Comparison of ENCODE assay signal across 11 cellular contexts in genomic region chr12:21509768-21510167, GRCh38. TPM values are rescaled to one million over a fixed set of nuclear protein-coding genes. Genes with fewer than 3 reads are reported as not detected.
DNase-seq lines count a peak whose midpoint lies in the region; ATAC-seq, FAIRE-seq and TF ChIP-seq lines count a peak whose summit lies in the region.
"Had no signal": no experiment of that assay in that cellular context is flagged by ENCODE, and none has a peak within 500 bp of the region (broad histone marks: within the 10 kb centered on the region; RNA-seq: fewer than 3 reads in every experiment).

No MANE protein-coding gene starts in this region.

- peaks cover 0 to 13% of the 10 kb centered on the region in 2 donors for H3K36me3 ChIP-seq in body of pancreas (replicated peaks in 1 of 2; ENCODE audit: insufficient read depth in 1 of 2, low read depth in 2 of 2)
- no peaks in the 10 kb centered on the region for H3K36me3 ChIP-seq in hepatocyte (replicated peaks; ENCODE audit: insufficient read depth, low read depth)

- TF ChIP-seq CTCF in body of pancreas (IDR thresholded peaks at IDR 0.05), result no peak
- no peak for TF ChIP-seq CTCF in hepatocyte (IDR thresholded peaks at IDR 0.05; ENCODE audit: poor library complexity)

- no peak for TF ChIP-seq POLR2A in body of pancreas (IDR thresholded peaks at IDR 0.05)

- DNase-seq in activated CD8-positive, alpha-beta T cell treated with anti-CD3 and anti-CD28 coated beads, Interleukin-2, amount 10 ng/mL, durations not matched to agents 7 days and 5 days, result peak; percentile 47
- DNase-seq in amniotic stem cell (lab: John Stamatoyannopoulos, UW), result no peak
- DNase-seq in frontal cortex (ENCODE audit: low spot score in 2 of 2), result no peak
- no peak for DNase-seq in body of pancreas
- DNase-seq in hepatocyte (ENCODE audit: low spot score), result no peak
- DNase-seq: activated CD4-positive, alpha-beta T cell treated with anti-CD3 and anti-CD28 coated beads, Interleukin-2, amount 50 U/mL, for 48 hours; DMS153 had no signal

- peak; percentile 91 for ATAC-seq in GM18499 (IDR thresholded peaks at IDR 0.05; ENCODE audit: insufficient read depth, unreplicated experiment)
- ATAC-seq in GM19463 (IDR thresholded peaks at IDR 0.05; ENCODE audit: unreplicated experiment), result peak; percentile 94
- peak; percentile 79 for ATAC-seq in HG03066 (IDR thresholded peaks at IDR 0.05; ENCODE audit: low read depth, unreplicated experiment)
- ATAC-seq in activated CD8-positive, alpha-beta T cell treated with anti-CD3 and anti-CD28 coated beads, Interleukin-2, amount 10 ng/mL, durations not matched to agents 7 days and 5 days, result peak; percentile 94
- ATAC-seq in body of pancreas, result no peak

- intact Hi-C loops in body of pancreas (cut with DNase I), result no loop called here

- peaks cover 8% of the 10 kb centered on the region for H4K20me1 ChIP-seq in hepatocyte (ENCODE audit: insufficient read depth, poor library complexity, severe bottlenecking)

- peaks cover 34% of the 10 kb centered on the region for H3K4me1 Mint-ChIP-seq in activated CD8-positive, alpha-beta T cell treated with anti-CD3 and anti-CD28 coated beads, Interleukin-2, amount 10 ng/mL, durations not matched to agents 7 days and 5 days (ENCODE audit: low read depth)

- peak overlapping the region; percentile 95 for H3K27ac Mint-ChIP-seq in activated CD8-positive, alpha-beta T cell treated with anti-CD3 and anti-CD28 coated beads, Interleukin-2, amount 10 ng/mL, durations not matched to agents 7 days and 5 days

- H3K36me3 Mint-ChIP-seq in activated CD8-positive, alpha-beta T cell treated with anti-CD3 and anti-CD28 coated beads, Interleukin-2, amount 10 ng/mL, durations not matched to agents 7 days and 5 days (ENCODE audit: low read depth), result peaks cover 53% of the 10 kb centered on the region

- H3K4me1 ChIP-seq in body of pancreas (peaks cover 13% of the 10 kb centered on the region), hepatocyte (ENCODE audit: insufficient read depth) (no peaks in the 10 kb centered on the region)

- no peaks in the 10 kb centered on the region for H3K27me3 ChIP-seq in body of pancreas
- no peaks in the 10 kb centered on the region for H3K27me3 ChIP-seq in hepatocyte

- H3K27me3 Mint-ChIP-seq in activated CD8-positive, alpha-beta T cell treated with anti-CD3 and anti-CD28 coated beads, Interleukin-2, amount 10 ng/mL, durations not matched to agents 7 days and 5 days (ENCODE audit: low read depth), result no peaks in the 10 kb centered on the region

- 42 to 46% methylated on average over 2 of the region's 2 CpGs for WGBS in body of pancreas, 2 donors
- 50% methylated on average over 2 of the region's 2 CpGs for WGBS in hepatocyte (ENCODE audit: low lambda C conversion rate, missing lambda C conversion rate)

- no peak for FAIRE-seq in frontal cortex (lab: Jason Lieb, UNC)

- no peak overlapping the region for H2AFZ ChIP-seq in hepatocyte

- H3K9me3 ChIP-seq in body of pancreas (no peaks in the 10 kb centered on the region), hepatocyte (ENCODE audit: low read depth) (no peaks in the 10 kb centered on the region)

- no peak overlapping the region for H3K4me3 ChIP-seq in body of pancreas
- no peak overlapping the region for H3K4me3 ChIP-seq in hepatocyte

- no peak overlapping the region for H3K4me2 ChIP-seq in hepatocyte

- CTCF ChIA-PET in activated CD8-positive, alpha-beta T cell treated with anti-CD3 and anti-CD28 coated beads, Interleukin-2, amount 10 ng/mL, durations not matched to agents 7 days and 5 days (lab: Charles Lee), result interaction anchor here (1.0 to 1.8 kb wide), 4 partner anchors 8 to 170 kb away, joined by 3 to 5 read pairs (median 4); partner anchors contain the start of genes GOLT1B, RECQL and SPX

- peak overlapping the region; percentile 69 for H3K4me3 Mint-ChIP-seq in activated CD8-positive, alpha-beta T cell treated with anti-CD3 and anti-CD28 coated beads, Interleukin-2, amount 10 ng/mL, durations not matched to agents 7 days and 5 days

- H3K9me2 ChIP-seq in hepatocyte (replicated peaks; ENCODE audit: insufficient read depth), result no peaks in the 10 kb centered on the region

- H3K79me2 ChIP-seq in hepatocyte, result peaks cover 38% of the 10 kb centered on the region

- no peaks in the 10 kb centered on the region for H3K9me3 Mint-ChIP-seq in activated CD8-positive, alpha-beta T cell treated with anti-CD3 and anti-CD28 coated beads, Interleukin-2, amount 10 ng/mL, durations not matched to agents 7 days and 5 days (ENCODE audit: insufficient read depth)

- POLR2A ChIA-PET in activated CD8-positive, alpha-beta T cell treated with anti-CD3 and anti-CD28 coated beads, Interleukin-2, amount 10 ng/mL, durations not matched to agents 7 days and 5 days (lab: Charles Lee), result interaction anchor here (1.8 to 3.4 kb wide), 2 partner anchors 8 to 147 kb away, joined by 9 to 29 read pairs; partner anchors contain the start of genes GOLT1B and RECQL

- H3K27ac ChIP-seq in body of pancreas (no peak overlapping the region), hepatocyte (no peak overlapping the region)
- H3K27ac ChIP-seq: HL-60 had no signal

RNA-seq across cellular contexts. Expression of gene GOLT1B, which starts 8.2 kb away (rescaled TPM):
- 10 to 100 TPM; 37.3 to 37.5 TPM for total RNA-seq in activated CD8-positive, alpha-beta T cell treated with anti-CD3 and anti-CD28 coated beads, Interleukin-2, amount 10 ng/mL, durations not matched to agents 7 days and 5 days
- total RNA-seq in frontal cortex (47.7 TPM), body of pancreas (10 to 100 TPM; 16.3 to 18.5 TPM), hepatocyte (55.0 and 60.8 TPM in 2 replicates)
- polyA plus RNA-seq in hepatocyte, result 37.6 and 41.2 TPM in 2 replicates

RNA-seq across cellular contexts. Expression of gene RECQL, which starts 8.3 kb away (rescaled TPM):
- 10 to 100 TPM; 92.3 to 92.6 TPM for total RNA-seq in activated CD8-positive, alpha-beta T cell treated with anti-CD3 and anti-CD28 coated beads, Interleukin-2, amount 10 ng/mL, durations not matched to agents 7 days and 5 days
- total RNA-seq in frontal cortex (33.0 TPM), body of pancreas (10 to 100 TPM in 1 of 2 donors, 1 to 10 TPM in 1; 5.3 to 18.9 TPM), hepatocyte (40.6 and 43.7 TPM in 2 replicates)
- 15.5 and 18.0 TPM in 2 replicates for polyA plus RNA-seq in hepatocyte

RNA-seq across cellular contexts. Expression of gene SPX, which starts 16.3 kb away (rescaled TPM):
- total RNA-seq in activated CD8-positive, alpha-beta T cell treated with anti-CD3 and anti-CD28 coated beads, Interleukin-2, amount 10 ng/mL, durations not matched to agents 7 days and 5 days, result not detected
- total RNA-seq in frontal cortex, result 0.41 TPM
- 10 to 100 TPM; 18.5 to 49.5 TPM for total RNA-seq in body of pancreas
- total RNA-seq in hepatocyte, result 0.63 and 1.3 TPM in 2 replicates
- 0.39 and 0.97 TPM in 2 replicates for polyA plus RNA-seq in hepatocyte
